ENCODE assay signal across 17 cellular contexts in the genomic region with DNA sequence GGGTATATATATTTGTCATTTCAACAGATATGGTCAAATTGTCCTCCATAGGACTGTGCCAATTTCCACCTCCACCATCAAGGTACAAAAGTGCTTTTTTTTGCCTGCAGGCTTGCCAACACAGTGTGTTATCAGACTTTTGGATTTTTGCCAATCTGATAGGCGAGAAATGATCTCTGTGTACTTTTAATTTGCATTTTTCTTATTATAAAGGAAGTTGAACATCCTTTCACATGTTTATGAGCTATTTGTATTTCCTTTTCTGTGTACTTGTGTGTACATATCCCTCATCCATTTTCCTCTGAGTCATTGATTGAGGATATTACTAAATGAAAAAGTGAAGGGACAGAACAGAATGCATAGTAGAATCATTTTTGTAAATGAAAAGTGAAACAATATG. TPM values are rescaled to one million over a fixed set of nuclear protein-coding genes. Genes with fewer than 3 reads are reported as not detected.
A peak's percentile ranks its signal among the peaks of the same experiment; 100 is the strongest.
DNase-seq lines count a peak whose midpoint lies in the region; ATAC-seq and TF ChIP-seq lines count a peak whose summit lies in the region.
"Had no signal": no experiment of that assay in that cellular context is flagged by ENCODE, and none has a peak within 500 bp of the region (broad histone marks: within the 10 kb centered on the region; RNA-seq: fewer than 3 reads in every experiment).

No MANE protein-coding gene starts in this region.

- DNase-seq in activated T-cell treated with anti-CD3 and anti-CD28 coated beads, Interleukin-2, amount 50 U/mL, for 4 hours, result no peak
- no peak for DNase-seq in activated T-cell treated with anti-CD3 and anti-CD28 coated beads, Interleukin-2, amount 50 U/mL, for 1 hour
- DNase-seq in NCI-H2171 treated with DMSO at 0.1 percent for 48 hours (lab: John Stamatoyannopoulos, UW), result peak; percentile 18
- peak; percentile 81 for DNase-seq in dermis blood vessel endothelial cell
- DNase-seq in stomach, result peak; percentile 49
- DNase-seq in NCI-H1436 (lab: John Stamatoyannopoulos, UW), result no peak
- DNase-seq: activated naive CD8-positive, alpha-beta T cell treated with anti-CD3 and anti-CD28 coated beads, Interleukin-2, amount 50 U/mL, for 24 hours; effector memory CD8-positive, alpha-beta T cell; hypothalamus; KG1; NCI-H1436 treated with DMSO at 0.1 percent for 48 hours; NCI-H82; posterior cingulate gyrus had no signal

- H3K4me3 ChIP-seq in stomach, result no peak overlapping the region
- H3K4me3 ChIP-seq: cardiac muscle cell, vagina had no signal

- H3K4me1 Mint-ChIP-seq in activated T-cell treated with anti-CD3 and anti-CD28 coated beads, Interleukin-2, amount 50 U/mL, for 4 hours (ENCODE audit: low read depth), result peaks cover 19% of the 10 kb centered on the region

- H3K4me1 ChIP-seq in stomach, result peaks cover 6 to 29% (median 14%) of the 10 kb centered on the region in 4 donors

- no peaks in the 10 kb centered on the region for H3K9me3 ChIP-seq in stomach
- H3K9me3 ChIP-seq: vagina had no signal

- intact Hi-C loops in stomach (cut with DNase I; ENCODE audit: low total_unique reads), result no loop called here

- no peak for TF ChIP-seq EP300 in stomach (IDR thresholded peaks at IDR 0.05)

- 31 to 67% (median 40%) methylated on average over 1 of the region's 1 CpG for WGBS in stomach, 5 donors

- H3K9me3 Mint-ChIP-seq in activated T-cell treated with anti-CD3 and anti-CD28 coated beads, Interleukin-2, amount 50 U/mL, for 4 hours, result no peaks in the 10 kb centered on the region
- H3K9me3 Mint-ChIP-seq: activated naive CD8-positive, alpha-beta T cell treated with anti-CD3 and anti-CD28 coated beads, Interleukin-2, amount 50 U/mL, for 24 hours; effector memory CD8-positive, alpha-beta T cell had no signal

- ATAC-seq in activated T-cell treated with anti-CD3 and anti-CD28 coated beads, Interleukin-2, amount 50 U/mL, for 4 hours, result peak; percentile 28 to 40
- ATAC-seq in GM21528 (IDR thresholded peaks at IDR 0.05; ENCODE audit: low FRiP score, unreplicated experiment) (no peak), GM19467 (IDR thresholded peaks at IDR 0.05; ENCODE audit: unreplicated experiment) (no peak)
- ATAC-seq: activated naive CD8-positive, alpha-beta T cell treated with anti-CD3 and anti-CD28 coated beads, Interleukin-2, amount 50 U/mL, for 24 hours; effector memory CD8-positive, alpha-beta T cell had no signal

- no peaks in the 10 kb centered on the region for H3K36me3 ChIP-seq in stomach
- H3K36me3 ChIP-seq: cardiac muscle cell, vagina had no signal

- H3K27me3 ChIP-seq in stomach, result no peaks in the 10 kb centered on the region
- H3K27me3 ChIP-seq: cardiac muscle cell, vagina had no signal

- no peaks in the 10 kb centered on the region for H3K36me3 Mint-ChIP-seq in activated T-cell treated with anti-CD3 and anti-CD28 coated beads, Interleukin-2, amount 50 U/mL, for 4 hours (ENCODE audit: insufficient read depth)

- no peak for TF ChIP-seq CTCF in stomach (IDR thresholded peaks at IDR 0.05)

- no peak overlapping the region for H3K4me3 Mint-ChIP-seq in activated T-cell treated with anti-CD3 and anti-CD28 coated beads, Interleukin-2, amount 50 U/mL, for 4 hours
- H3K4me3 Mint-ChIP-seq: activated naive CD8-positive, alpha-beta T cell treated with anti-CD3 and anti-CD28 coated beads, Interleukin-2, amount 50 U/mL, for 24 hours; effector memory CD8-positive, alpha-beta T cell had no signal

- TF ChIP-seq POLR2A in stomach (IDR thresholded peaks at IDR 0.05), result no peak

- H3K27ac ChIP-seq in stomach, result peak overlapping the region in 1 of 5 donors; percentile 71
- H3K27ac ChIP-seq: cardiac muscle cell, vagina had no signal

- peaks cover 1% of the 10 kb centered on the region for H3K27me3 Mint-ChIP-seq in activated T-cell treated with anti-CD3 and anti-CD28 coated beads, Interleukin-2, amount 50 U/mL, for 4 hours (ENCODE audit: low read depth)
- H3K27me3 Mint-ChIP-seq: activated naive CD8-positive, alpha-beta T cell treated with anti-CD3 and anti-CD28 coated beads, Interleukin-2, amount 50 U/mL, for 24 hours had no signal

RNA-seq across cellular contexts. Expression of a gene that starts 39.0 kb away (rescaled TPM):
- total RNA-seq in activated T-cell treated with anti-CD3 and anti-CD28 coated beads, Interleukin-2, amount 50 U/mL, for 4 hours, result 10 to 100 TPM; 72.0 to 87.9 (median 72.3) TPM
- total RNA-seq in dermis blood vessel endothelial cell, result 28.8 and 42.1 TPM in 2 replicates
- total RNA-seq in stomach, result 10 to 100 TPM; 13.9 to 26.8 (median 21.7) TPM
- 10 to 100 TPM; 10.8 to 15.3 (median 13.8) TPM for polyA plus RNA-seq in stomach

Comparison
In these comparisons a context has a peak if more than half of its experiments do, and no peak if none do; other contexts are left out.
1. ATAC-seq: peak in activated T-cell treated with anti-CD3 and anti-CD28 coated beads, Interleukin-2, amount 50 U/mL, for 4 hours (2 of 2); none in GM21528 (single experiment) and GM19467 (single experiment).
2. DNase-seq: peak in NCI-H2171 treated with DMSO at 0.1 percent for 48 hours (single experiment), dermis blood vessel endothelial cell (single experiment) and stomach (single experiment); none in activated T-cell treated with anti-CD3 and anti-CD28 coated beads, Interleukin-2, amount 50 U/mL, for 4 hours (single experiment), activated T-cell treated with anti-CD3 and anti-CD28 coated beads, Interleukin-2, amount 50 U/mL, for 1 hour (single experiment) and NCI-H1436 (single experiment).